ENCODE assay signal across 12 cellular contexts in genomic region chr14:93940437-93940836, GRCh38. TPM values are rescaled to one million over a fixed set of nuclear protein-coding genes. Genes with fewer than 3 reads are reported as not detected.
DNase-seq lines count a peak whose midpoint lies in the region; ATAC-seq, FAIRE-seq and TF ChIP-seq lines count a peak whose summit lies in the region.
"Had no signal": no experiment of that assay in that cellular context is flagged by ENCODE, and none has a peak within 500 bp of the region (broad histone marks: within the 10 kb centered on the region; RNA-seq: fewer than 3 reads in every experiment).

No MANE protein-coding gene starts in this region.

- ATAC-seq in T-cell (replicated peaks in 1 of 4) (no peak), upper lobe of right lung (peak; percentile 8), HG02938 (IDR thresholded peaks at IDR 0.05; ENCODE audit: unreplicated experiment) (no peak), esophagus mucosa (no peak)

- H3K4me3 ChIP-seq in upper lobe of right lung = no peak overlapping the region
- H3K4me3 ChIP-seq: ovary had no signal

- intact Hi-C loops in activated naive CD4-positive, alpha-beta T cell treated with anti-CD3 and anti-CD28 coated beads for 36 hours (cut with micrococcal nuclease) = no loop called here
- intact Hi-C loops in upper lobe of right lung (cut with DNase I) = no loop called here

- peaks cover 6% of the 10 kb centered on the region for H3K4me1 ChIP-seq in upper lobe of right lung
- H3K4me1 ChIP-seq: testis had no signal

- no peak for FAIRE-seq in GM12891 (lab: Jason Lieb, UNC)

- peak overlapping the region; percentile 89 for H3K27ac Mint-ChIP-seq in activated naive CD4-positive, alpha-beta T cell treated with anti-CD3 and anti-CD28 coated beads, Interleukin-2, amount 50 U/mL, for 24 hours
- no peak overlapping the region for H3K27ac Mint-ChIP-seq in activated naive CD4-positive, alpha-beta T cell treated with anti-CD3 and anti-CD28 coated beads for 36 hours
- H3K27ac Mint-ChIP-seq in T-cell (peak overlapping the region in 1 of 2 donors; percentile 45), glutamatergic neuron (ENCODE audit: unreplicated experiment) (no peak overlapping the region)

- H3K9me3 ChIP-seq in upper lobe of right lung = no peaks in the 10 kb centered on the region
- H3K9me3 ChIP-seq: spleen, testis had no signal

- POLR2A ChIA-PET in T-cell (lab: Charles Lee) = no interaction called here

- H3K27ac ChIP-seq in upper lobe of right lung = no peak overlapping the region
- H3K27ac ChIP-seq: ovary, testis had no signal

- no peak for TF ChIP-seq POLR2A in GM12891 (IDR thresholded peaks at IDR 0.05; ENCODE audit: low read depth, low read length)

- no peaks in the 10 kb centered on the region for H3K36me3 Mint-ChIP-seq in activated naive CD4-positive, alpha-beta T cell treated with anti-CD3 and anti-CD28 coated beads, Interleukin-2, amount 50 U/mL, for 24 hours
- H3K36me3 Mint-ChIP-seq in activated naive CD4-positive, alpha-beta T cell treated with anti-CD3 and anti-CD28 coated beads for 36 hours (ENCODE audit: low read depth) = no peaks in the 10 kb centered on the region
- no peaks in the 10 kb centered on the region for H3K36me3 Mint-ChIP-seq in T-cell
- no peaks in the 10 kb centered on the region for H3K36me3 Mint-ChIP-seq in glutamatergic neuron (ENCODE audit: unreplicated experiment)

- peaks cover 3% of the 10 kb centered on the region for H3K27me3 Mint-ChIP-seq in activated naive CD4-positive, alpha-beta T cell treated with anti-CD3 and anti-CD28 coated beads, Interleukin-2, amount 50 U/mL, for 24 hours
- H3K27me3 Mint-ChIP-seq in activated naive CD4-positive, alpha-beta T cell treated with anti-CD3 and anti-CD28 coated beads for 36 hours (ENCODE audit: low read depth) = peaks cover 19% of the 10 kb centered on the region
- H3K27me3 Mint-ChIP-seq in T-cell = peaks cover 4 to 6% of the 10 kb centered on the region in 2 donors
- H3K27me3 Mint-ChIP-seq in glutamatergic neuron (ENCODE audit: unreplicated experiment) = peaks cover 5% of the 10 kb centered on the region

- no peaks in the 10 kb centered on the region for H3K9me3 Mint-ChIP-seq in activated naive CD4-positive, alpha-beta T cell treated with anti-CD3 and anti-CD28 coated beads, Interleukin-2, amount 50 U/mL, for 24 hours
- no peaks in the 10 kb centered on the region for H3K9me3 Mint-ChIP-seq in activated naive CD4-positive, alpha-beta T cell treated with anti-CD3 and anti-CD28 coated beads for 36 hours
- H3K9me3 Mint-ChIP-seq in T-cell (no peaks in the 10 kb centered on the region), glutamatergic neuron (ENCODE audit: unreplicated experiment) (peaks cover 11% of the 10 kb centered on the region)

- TF ChIP-seq CTCF in glutamatergic neuron (IDR thresholded peaks at IDR 0.05; ENCODE audit: partially characterized antibody, unreplicated experiment) (no peak), upper lobe of right lung (IDR thresholded peaks at IDR 0.05) (no peak)

- DNase-seq in activated naive CD4-positive, alpha-beta T cell treated with anti-CD3 and anti-CD28 coated beads for 36 hours = no peak
- DNase-seq in T-cell (no peak), glutamatergic neuron (no peak), upper lobe of right lung (no peak), GM12891 (ENCODE audit: insufficient read length, low spot score) (no peak)
- DNase-seq: ovary, testis had no signal

- H3K4me1 Mint-ChIP-seq in activated naive CD4-positive, alpha-beta T cell treated with anti-CD3 and anti-CD28 coated beads, Interleukin-2, amount 50 U/mL, for 24 hours = peaks cover 9% of the 10 kb centered on the region
- peaks cover 7% of the 10 kb centered on the region for H3K4me1 Mint-ChIP-seq in activated naive CD4-positive, alpha-beta T cell treated with anti-CD3 and anti-CD28 coated beads for 36 hours (ENCODE audit: low read depth)
- H3K4me1 Mint-ChIP-seq in T-cell = peaks cover 0 to 8% (median 5%) of the 10 kb centered on the region in 3 donors
- H3K4me1 Mint-ChIP-seq in glutamatergic neuron (ENCODE audit: low read depth, unreplicated experiment) = peaks cover 25% of the 10 kb centered on the region

- peaks cover 17% of the 10 kb centered on the region for H3K27me3 ChIP-seq in upper lobe of right lung
- H3K27me3 ChIP-seq: ovary, testis had no signal

- no peaks in the 10 kb centered on the region for H3K36me3 ChIP-seq in upper lobe of right lung
- H3K36me3 ChIP-seq: ovary had no signal

- H3K4me3 Mint-ChIP-seq in activated naive CD4-positive, alpha-beta T cell treated with anti-CD3 and anti-CD28 coated beads, Interleukin-2, amount 50 U/mL, for 24 hours = peak overlapping the region; percentile 65
- no peak overlapping the region for H3K4me3 Mint-ChIP-seq in activated naive CD4-positive, alpha-beta T cell treated with anti-CD3 and anti-CD28 coated beads for 36 hours
- H3K4me3 Mint-ChIP-seq in T-cell = peak overlapping the region; percentile 5 to 35 (median 7)
- peak overlapping the region; percentile 0 for H3K4me3 Mint-ChIP-seq in glutamatergic neuron (ENCODE audit: unreplicated experiment)

- CTCF ChIA-PET in activated naive CD4-positive, alpha-beta T cell treated with anti-CD3 and anti-CD28 coated beads for 36 hours (lab: Charles Lee) = interaction anchor here (0.6 to 12.8 kb wide), 30 partner anchors 10 to 279 kb away, joined by 3 to 384 read pairs (median 6); partner anchors contain the start of genes ASB2 and CCDC197
- CTCF ChIA-PET in T-cell (lab: Charles Lee) = interaction anchor here (0.6 to 6.5 kb wide), 27 partner anchors 8 to 234 kb away, joined by 3 to 90 read pairs (median 9); partner anchors contain the start of gene OTUB2 (in 2 of the 2)

TF ChIP-seq in GM12891, 5 proteins besides CTCF, POLR2A, EP300 and RAD21:
- TF ChIP-seq TAF1 (IDR thresholded peaks at IDR 0.05; ENCODE audit: low read depth, low read length) = no peak

RNA-seq across cellular contexts. Expression of gene FAM181A, which starts 13.3 kb away (rescaled TPM):
- total RNA-seq in activated naive CD4-positive, alpha-beta T cell treated with anti-CD3 and anti-CD28 coated beads for 36 hours = not detected
- total RNA-seq in T-cell (not detected), glutamatergic neuron (ENCODE audit: unreplicated experiment) (not detected), upper lobe of right lung (3.5 TPM), esophagus mucosa (not detected)
- polyA plus RNA-seq in GM12891 (2012; ENCODE audit: low read depth, missing spikeins) = not detected
- total RNA-seq: dermis microvascular lymphatic vessel endothelial cell, spleen had no signal
- polyA plus RNA-seq: ovary, spleen had no signal

RNA-seq across cellular contexts. Expression of gene ASB2, which starts 35.9 kb away (rescaled TPM):
- 1 to 10 TPM; 2.4 to 2.5 TPM for total RNA-seq in activated naive CD4-positive, alpha-beta T cell treated with anti-CD3 and anti-CD28 coated beads for 36 hours
- total RNA-seq in T-cell (1 to 10 TPM; 2.7 to 5.4 (median 3.3) TPM), glutamatergic neuron (ENCODE audit: unreplicated experiment) (16.6 TPM), upper lobe of right lung (3.2 TPM), esophagus mucosa (1.00 TPM)
- polyA plus RNA-seq in GM12891 (2012; ENCODE audit: low read depth, missing spikeins) = 32.9 TPM
- total RNA-seq: dermis microvascular lymphatic vessel endothelial cell had no signal

RNA-seq across cellular contexts. Expression of gene CCDC197, which starts 56.7 kb away (rescaled TPM):
- total RNA-seq in activated naive CD4-positive, alpha-beta T cell treated with anti-CD3 and anti-CD28 coated beads for 36 hours = not detected
- total RNA-seq in T-cell (not detected), glutamatergic neuron (ENCODE audit: unreplicated experiment) (not detected), upper lobe of right lung (not detected), esophagus mucosa (not detected)
- 0.06 TPM for polyA plus RNA-seq in GM12891 (2012; ENCODE audit: low read depth, missing spikeins)
- total RNA-seq: dermis microvascular lymphatic vessel endothelial cell, ovary, spleen had no signal
- polyA plus RNA-seq: ovary, spleen had no signal
